In the genomic region with DNA sequence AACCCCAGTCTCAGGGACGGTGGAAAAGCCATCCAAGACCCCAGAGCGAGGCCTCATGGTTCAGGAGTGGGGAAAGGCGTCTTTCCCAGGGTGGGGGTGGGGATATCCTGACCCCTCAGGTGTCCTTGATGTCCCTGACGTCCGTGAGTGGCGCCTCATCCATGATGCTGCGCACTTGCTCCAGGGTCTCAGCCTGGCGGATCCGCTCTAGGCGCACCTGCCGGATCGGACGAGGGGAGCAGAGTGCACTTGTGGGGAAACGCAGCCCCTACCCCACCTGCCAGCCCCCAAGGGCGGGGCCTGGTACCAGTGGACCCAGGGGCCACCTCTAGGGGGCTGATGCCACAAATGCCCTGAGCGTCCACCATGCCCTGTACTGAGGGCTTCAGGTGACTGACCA, we compare ENCODE assay signal across 1 cellular context.
TF ChIP-seq lines count a peak whose summit lies in the region.

No MANE protein-coding gene starts in this region.

TF ChIP-seq in H1, 55 proteins besides CTCF, POLR2A, EP300 and RAD21:
- no peak for TF ChIP-seq ZNF274 (IDR thresholded peaks at IDR 0.05; ENCODE audit: borderline replicate concordance, extremely low read depth, low read length)
- TF ChIP-seq RXRA (IDR thresholded peaks at IDR 0.05; ENCODE audit: insufficient read depth, low read depth, low read length) = no peak
- no peak for TF ChIP-seq MAFK (IDR thresholded peaks at IDR 0.05; ENCODE audit: low read depth, low read length)
- TF ChIP-seq YY1 (IDR thresholded peaks at IDR 0.05; ENCODE audit: low read depth, low read length) = no peak
- no peak for TF ChIP-seq ASH2L (IDR thresholded peaks at IDR 0.05; ENCODE audit: low read length)
- TF ChIP-seq HDAC2 (IDR thresholded peaks at IDR 0.05; ENCODE audit: borderline replicate concordance in 1 of 2, low read depth in 2 of 2, low read length in 2 of 2) = no peak
- TF ChIP-seq JUND (IDR thresholded peaks at IDR 0.05; ENCODE audit: low read length) = no peak
- no peak for TF ChIP-seq KDM5A (IDR thresholded peaks at IDR 0.05; ENCODE audit: low read length)
- TF ChIP-seq, protein P1, sequence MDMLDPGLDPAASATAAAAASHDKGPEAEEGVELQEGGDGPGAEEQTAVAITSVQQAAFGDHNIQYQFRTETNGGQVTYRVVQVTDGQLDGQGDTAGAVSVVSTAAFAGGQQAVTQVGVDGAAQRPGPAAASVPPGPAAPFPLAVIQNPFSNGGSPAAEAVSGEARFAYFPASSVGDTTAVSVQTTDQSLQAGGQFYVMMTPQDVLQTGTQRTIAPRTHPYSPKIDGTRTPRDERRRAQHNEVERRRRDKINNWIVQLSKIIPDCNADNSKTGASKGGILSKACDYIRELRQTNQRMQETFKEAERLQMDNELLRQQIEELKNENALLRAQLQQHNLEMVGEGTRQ (IDR thresholded peaks at IDR 0.05; ENCODE audit: low read length) = no peak
- no peak for TF ChIP-seq SAP30 (IDR thresholded peaks at IDR 0.05; ENCODE audit: insufficient read depth, insufficient replicate concordance, low read length)
- TF ChIP-seq EZH2 (IDR thresholded peaks at IDR 0.05; ENCODE audit: low read depth, low read length, severe bottlenecking) = no peak
- no peak for TF ChIP-seq FOSL1 (IDR thresholded peaks at IDR 0.05; ENCODE audit: insufficient read depth, low read depth, low read length)
- no peak for TF ChIP-seq TAF7 (optimal IDR thresholded peaks at IDR 0.05; ENCODE audit: borderline replicate concordance, low read depth, low read length)
